ENCODE assay signal across 9 cellular contexts in the genomic region with DNA sequence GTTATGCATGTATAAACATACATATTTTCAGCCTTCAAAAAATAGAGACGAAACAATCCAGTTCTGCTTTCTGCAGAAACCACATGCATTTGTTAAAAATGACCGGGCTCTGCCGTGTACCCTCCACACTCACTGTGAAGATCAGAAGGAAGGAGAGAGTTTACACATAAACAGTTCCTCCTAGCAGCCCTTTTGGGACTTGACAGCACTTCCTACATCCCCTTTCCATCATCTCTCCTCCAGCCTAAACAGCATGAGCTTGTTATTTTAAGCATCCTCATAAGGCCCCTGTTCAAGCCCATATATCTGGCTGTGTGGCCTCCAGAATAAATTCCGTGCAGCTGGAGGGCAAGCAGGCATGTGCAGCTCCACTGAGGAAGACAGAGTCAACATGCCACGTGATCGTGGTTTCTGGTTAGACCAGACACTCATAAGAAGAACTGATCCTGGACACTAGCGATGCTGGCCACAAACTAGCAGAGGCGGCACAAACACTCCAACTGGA. TPM values are rescaled to one million over a fixed set of nuclear protein-coding genes. Genes with fewer than 3 reads are reported as not detected.
DNase-seq lines count a peak whose midpoint lies in the region; ATAC-seq and TF ChIP-seq lines count a peak whose summit lies in the region.
"Had no signal": no experiment of that assay in that cellular context is flagged by ENCODE, and none has a peak within 500 bp of the region (broad histone marks: within the 10 kb centered on the region; RNA-seq: fewer than 3 reads in every experiment).

No MANE protein-coding gene starts in this region.

- H3K9ac ChIP-seq in Karpas-422 (ENCODE audit: low read length), result no peak overlapping the region

- H3K79me2 ChIP-seq in Karpas-422 (ENCODE audit: low read length), result no peaks in the 10 kb centered on the region
- no peaks in the 10 kb centered on the region for H3K79me2 ChIP-seq in PC-9 (ENCODE audit: low read depth)

- H3F3A ChIP-seq in PC-9 (ENCODE audit: insufficient read depth, low read depth), result no peaks in the 10 kb centered on the region

- no peak for TF ChIP-seq CTCF in PC-9 (conservative IDR thresholded peaks at IDR 0.05)

- DNase-seq in Karpas-422 (peak; percentile 60), midbrain (lab: John Stamatoyannopoulos, UW) (peak; percentile 17), PC-9 (no peak), posterior vena cava (ENCODE audit: low spot score) (no peak), G401 (ENCODE audit: low spot score) (no peak), retina (no peak)
- DNase-seq: activated naive CD8-positive, alpha-beta T cell treated with anti-CD3 and anti-CD28 coated beads, Interleukin-2, amount 10 ng/mL, durations not matched to agents 7 days and 5 days had no signal

- H3K9me3 ChIP-seq in Karpas-422 (ENCODE audit: low read length) (no peaks in the 10 kb centered on the region), PC-9 (ENCODE audit: insufficient read depth, low read depth) (no peaks in the 10 kb centered on the region)

- peak overlapping the region; percentile 16 for H3K4me2 ChIP-seq in Karpas-422 (ENCODE audit: low read depth, low read length, poor library complexity, severe bottlenecking)
- H3K4me2 ChIP-seq in PC-9, result no peak overlapping the region

- no peaks in the 10 kb centered on the region for H3K36me3 ChIP-seq in Karpas-422 (ENCODE audit: insufficient read depth, low read length)
- H3K36me3 ChIP-seq in PC-9 (ENCODE audit: low read depth), result no peaks in the 10 kb centered on the region

- POLR2A ChIA-PET in PC-9 (lab: Charles Lee; ENCODE audit: unreplicated experiment), result no interaction called here

- H3K4me1 ChIP-seq in Karpas-422 (ENCODE audit: low read length) (peaks cover 18% of the 10 kb centered on the region), PC-9 (replicated peaks; ENCODE audit: insufficient read depth) (no peaks in the 10 kb centered on the region)

- in situ Hi-C loops in G401 (cut with HindIII; ENCODE audit: low sequenced_read_pairs), result no loop called here

- intact Hi-C loops in PC-9 (cut with micrococcal nuclease; ENCODE audit: unreplicated experiment), result no loop called here
- intact Hi-C loops in posterior vena cava (cut with DNase I), result loop anchor here in 1 of 2 donors (10.0 kb wide), 1 partner anchor 73 kb away; a partner anchor contains a TSS

- H3K9me2 ChIP-seq in Karpas-422 (replicated peaks; ENCODE audit: insufficient read depth, low read length), result no peaks in the 10 kb centered on the region
- no peaks in the 10 kb centered on the region for H3K9me2 ChIP-seq in PC-9 (ENCODE audit: insufficient read depth)

- H4K20me1 ChIP-seq in Karpas-422 (ENCODE audit: insufficient read depth, low read depth, low read length) (no peaks in the 10 kb centered on the region), PC-9 (ENCODE audit: insufficient read depth) (no peaks in the 10 kb centered on the region)

- ATAC-seq in GM18520 (IDR thresholded peaks at IDR 0.05; ENCODE audit: unreplicated experiment) (peak; percentile 63), GM21737 (IDR thresholded peaks at IDR 0.05; ENCODE audit: unreplicated experiment) (peak; percentile 74)

- H3K27me3 ChIP-seq in Karpas-422 (ENCODE audit: low read length) (no peaks in the 10 kb centered on the region), PC-9 (ENCODE audit: insufficient read depth, low read depth) (no peaks in the 10 kb centered on the region)

- BruUV-seq in PC-9 (replicated peaks; lab: Mats Ljungman, UMichigan), result no TSS peak

- CTCF ChIA-PET in PC-9 (lab: Charles Lee), result no interaction called here

- no peak overlapping the region for H2AFZ ChIP-seq in Karpas-422 (ENCODE audit: low read length)
- H2AFZ ChIP-seq in PC-9, result no peak overlapping the region

- H3K4me3 ChIP-seq in Karpas-422 (ENCODE audit: low read length) (no peak overlapping the region), PC-9 (no peak overlapping the region)

- no peak overlapping the region for H3K27ac ChIP-seq in Karpas-422 (ENCODE audit: low read length)
- no peak overlapping the region for H3K27ac ChIP-seq in PC-9

RNA-seq across cellular contexts. Expression of a gene that starts 42.2 kb away (rescaled TPM):
- not detected in 2 replicates for total RNA-seq in Karpas-422 (2014; rRNA removed; shearing (Covaris generic); ENCODE audit: low replicate concordance)
- total RNA-seq in PC-9 (2021), result 0.24 TPM in 1 of 2 replicates, not detected in the other
- total RNA-seq in posterior vena cava, result under 1 TPM; 0.37 to 0.52 TPM
- total RNA-seq in G401 (2014; rRNA removed; shearing (Covaris generic)), result 0.18 and 0.58 TPM in 2 replicates
- total RNA-seq: activated naive CD8-positive, alpha-beta T cell treated with anti-CD3 and anti-CD28 coated beads, Interleukin-2, amount 10 ng/mL, durations not matched to agents 7 days and 5 days had no signal

Comparison
In these comparisons a context has a peak if more than half of its experiments do, and no peak if none do; other contexts are left out.
1. DNase-seq: peak in Karpas-422 (single experiment) and midbrain (single experiment); none in PC-9 (0 of 2), posterior vena cava (single experiment), G401 (single experiment) and retina (single experiment).